Comparison of ENCODE assay signal across 19 cellular contexts in genomic region chr13:98738213-98738612, GRCh38. TPM values are rescaled to one million over a fixed set of nuclear protein-coding genes. Genes with fewer than 3 reads are reported as not detected.
DNase-seq lines count a peak whose midpoint lies in the region; ATAC-seq and TF ChIP-seq lines count a peak whose summit lies in the region.
"Had no signal": no experiment of that assay in that cellular context is flagged by ENCODE, and none has a peak within 500 bp of the region (broad histone marks: within the 10 kb centered on the region; RNA-seq: fewer than 3 reads in every experiment).

No MANE protein-coding gene starts in this region.

- no peaks in the 10 kb centered on the region for H3K36me3 ChIP-seq in HEK293 (ENCODE audit: control insufficient read depth in 2 of 2, insufficient read depth in 1 of 2, low read length in 2 of 2)

- no peak overlapping the region for H3K27ac ChIP-seq in HEK293 (ENCODE audit: extremely low read depth, low read depth, low read length)
- H3K27ac ChIP-seq in coronary artery: no peak overlapping the region
- H3K27ac ChIP-seq: BLaER1 treated with 17β-estradiol and CSF1 and Interleukin-3, amounts not matched to agents 10 nM and 100 nM had no signal

- H3K4me1 ChIP-seq in HEK293 (ENCODE audit: control insufficient read depth, insufficient read depth, low read length): no peaks in the 10 kb centered on the region

- peaks cover 45% of the 10 kb centered on the region for H3K9me3 Mint-ChIP-seq in WTC11

- peaks cover 44% of the 10 kb centered on the region for H3K36me3 Mint-ChIP-seq in WTC11
- H3K36me3 Mint-ChIP-seq: CD8-positive, alpha-beta T cell had no signal

- TF ChIP-seq CTCF in HEK293 (tag by site-specific recombination; IDR thresholded peaks at IDR 0.05): no peak
- TF ChIP-seq CTCF in WTC11 (IDR thresholded peaks at IDR 0.05): no peak
- no peak for TF ChIP-seq CTCF in coronary artery (IDR thresholded peaks at IDR 0.05)

- H3K4me3 ChIP-seq in HEK293 (ENCODE audit: low read depth, low read length): no peak overlapping the region
- no peak overlapping the region for H3K4me3 ChIP-seq in coronary artery
- H3K4me3 ChIP-seq: BLaER1 treated with 17β-estradiol and CSF1 and Interleukin-3, amounts not matched to agents 10 nM and 100 nM had no signal

- H3K27me3 Mint-ChIP-seq in WTC11 (ENCODE audit: low read depth): peaks cover 3% of the 10 kb centered on the region; the same call in 1 of the 2 replicates

- no peaks in the 10 kb centered on the region for H3K9me3 ChIP-seq in HEK293 (ENCODE audit: control insufficient read depth, insufficient read depth, low read depth, low read length)

- H3K27ac Mint-ChIP-seq in WTC11: no peak overlapping the region
- H3K27ac Mint-ChIP-seq: B cell; CD8-positive, alpha-beta T cell; HFFc6 had no signal

- POLR2A ChIA-PET in HEK293 (lab: Yijun Ruan, JAX) (no interaction called here), WTC11 (lab: Charles Lee) (no interaction called here)

- DNase-seq in ELF-1 (ENCODE audit: low read depth, low spot score): peak; percentile 60
- DNase-seq in WTC11 (ENCODE audit: low spot score): no peak
- DNase-seq in iPS DF 19.7 (ENCODE audit: low read depth, low spot score): peak; percentile 38
- DNase-seq in DMS153 (lab: John Stamatoyannopoulos, UW): no peak
- no peak for DNase-seq in coronary artery (ENCODE audit: low spot score)
- no peak for DNase-seq in foreskin melanocyte
- DNase-seq in DMS114 treated with DMSO at 0.1 percent for 48 hours (lab: John Stamatoyannopoulos, UW; ENCODE audit: unreplicated experiment): no peak
- DNase-seq: 8988T; Calu3; CD8-positive, alpha-beta T cell; GDM1; HCEC 1CT; HFFc6; KG1 had no signal

- peak; percentile 94 for ATAC-seq in WTC11
- ATAC-seq: CD8-positive, alpha-beta T cell had no signal

- H3K4me1 Mint-ChIP-seq in WTC11: no peaks in the 10 kb centered on the region
- H3K4me1 Mint-ChIP-seq: B cell had no signal

- CTCF ChIA-PET in HEK293 (lab: Yijun Ruan, JAX): no interaction called here
- CTCF ChIA-PET in WTC11 (lab: Charles Lee): no interaction called here

- H3K4me3 Mint-ChIP-seq in WTC11: no peak overlapping the region
- H3K4me3 Mint-ChIP-seq: B cell; CD8-positive, alpha-beta T cell; HFFc6 had no signal

TF ChIP-seq in HEK293, 187 proteins besides CTCF, POLR2A, EP300 and RAD21:
- no peak for TF ChIP-seq ZIC2 (tag by site-specific recombination; IDR thresholded peaks at IDR 0.05)
- peak; percentile 51 for TF ChIP-seq ZNF585B (tag by site-specific recombination; IDR thresholded peaks at IDR 0.05)

TF ChIP-seq in WTC11, 78 proteins besides CTCF, POLR2A, EP300 and RAD21:
- TF ChIP-seq TEAD1 (CRISPR knock-in tag; IDR thresholded peaks at IDR 0.05) (0 out of 2 replicates have a peak, but pooled peaks have one; percentile 21), ZNF281 (CRISPR knock-in tag; IDR thresholded peaks at IDR 0.05) (no peak)

RNA-seq across cellular contexts. Expression of gene SLC15A1, which starts 14.3 kb away (rescaled TPM):
- total RNA-seq in WTC11 (2021): 2.3 to 3.0 TPM (median 2.8 TPM) in 3 replicates
- total RNA-seq: A673; B cell; CD8-positive, alpha-beta T cell; H4; HFFc6 had no signal

Comparison
In these comparisons a context has a peak if more than half of its experiments do, and no peak if none do; other contexts are left out.
1. DNase-seq: peak in ELF-1 (single experiment) and iPS DF 19.7 (single experiment); none in WTC11 (single experiment), DMS153 (single experiment), coronary artery (single experiment), foreskin melanocyte (single experiment) and DMS114 treated with DMSO at 0.1 percent for 48 hours (single experiment).